Comparison of ENCODE assay signal across 8 cellular contexts in the genomic region with DNA sequence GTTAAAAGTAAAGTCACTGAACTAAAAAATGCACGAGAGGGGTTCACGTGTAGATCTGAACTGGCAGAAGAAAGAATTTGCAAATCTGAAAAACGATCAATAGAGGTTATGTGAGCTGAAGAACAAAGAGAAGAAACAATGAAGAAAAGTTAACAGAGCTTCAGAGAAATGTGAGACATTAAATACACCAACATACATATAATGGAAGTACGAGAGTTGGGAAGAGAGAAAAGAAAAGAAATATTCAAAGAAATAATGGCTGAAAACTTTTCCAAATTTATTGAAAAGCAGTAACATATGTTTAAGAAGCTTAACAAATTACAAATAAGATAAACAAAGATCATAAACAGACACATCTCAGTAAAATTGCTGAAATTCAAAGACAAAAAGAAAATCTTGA.
"Had no signal": no experiment of that assay in that cellular context is flagged by ENCODE, and none has a peak within 500 bp of the region (broad histone marks: within the 10 kb centered on the region; RNA-seq: fewer than 3 reads in every experiment).

No MANE protein-coding gene starts in this region.

- DNase-seq: GDM1, GF-D8 had no signal

- ATAC-seq: GM12878 had no signal

- H3K4me3 ChIP-seq: GM12878 had no signal

- FAIRE-seq: G401.6, GM12878, GM12891, GM12892, GM18507, GM19239 had no signal
